Comparison of ENCODE assay signal across 16 cellular contexts in genomic region chr4:46839128-46839527, GRCh38.
DNase-seq lines count a peak whose midpoint lies in the region; ATAC-seq, FAIRE-seq and TF ChIP-seq lines count a peak whose summit lies in the region.
"Had no signal": no experiment of that assay in that cellular context is flagged by ENCODE, and none has a peak within 500 bp of the region (broad histone marks: within the 10 kb centered on the region; RNA-seq: fewer than 3 reads in every experiment).

No MANE protein-coding gene starts in this region.

- H2AFZ ChIP-seq in H1 (ENCODE audit: low read length): peak overlapping the region; percentile 89; the same call in 1 of the 2 replicates

- ATAC-seq in GM18520 (IDR thresholded peaks at IDR 0.05; ENCODE audit: unreplicated experiment): peak; percentile 61
- ATAC-seq: activated CD4-positive, alpha-beta T cell treated with anti-CD3 and anti-CD28 coated beads for 36 hours had no signal

- H3K56ac ChIP-seq in H1 (replicated peaks; ENCODE audit: insufficient read length, low read depth, low read length): no peak overlapping the region

- TF ChIP-seq CTCF in H1 (IDR thresholded peaks at IDR 0.05; ENCODE audit: control extremely low read depth in 1 of 3, insufficient read depth in 1 of 3, low read depth in 1 of 3, low read length in 3 of 3): no peak
- TF ChIP-seq CTCF in chondrocyte (IDR thresholded peaks at IDR 0.05): no peak

- H4K20me1 ChIP-seq in H1 (replicated peaks in 1 of 2; ENCODE audit: control insufficient read depth in 1 of 2, insufficient read depth in 2 of 2, low read length in 2 of 2): no peaks in the 10 kb centered on the region

- H3K9me3 ChIP-seq in HUES48 (ENCODE audit: control insufficient read depth, insufficient read depth, low read length) (no peaks in the 10 kb centered on the region), H1 (ENCODE audit: insufficient read depth in 2 of 2, low read depth in 1 of 2, low read length in 1 of 2) (no peaks in the 10 kb centered on the region)
- H3K9me3 ChIP-seq: SJCRH30, transverse colon had no signal

- no peak overlapping the region for H2BK15ac ChIP-seq in H1 (ENCODE audit: low read length)

- H2BK20ac ChIP-seq in H1 (ENCODE audit: low read length): no peak overlapping the region

- CTCF ChIA-PET in H1 (lab: Charles Lee; ENCODE audit: partially characterized antibody): interaction anchor here (0.8 to 1.0 kb wide), 2 partner anchors 10 to 193 kb away, joined by 3 to 6 read pairs; no protein-coding TSS in a partner anchor

- H3K27ac Mint-ChIP-seq in chondrocyte (ENCODE audit: unreplicated experiment): no peak overlapping the region
- H3K27ac Mint-ChIP-seq: activated CD4-positive, alpha-beta T cell treated with anti-CD3 and anti-CD28 coated beads for 36 hours; activated naive CD8-positive, alpha-beta T cell had no signal

- H3K27ac ChIP-seq in HUES48 (ENCODE audit: low read depth, low read length): peak overlapping the region; percentile 51
- H3K27ac ChIP-seq in H1 (ENCODE audit: low read depth, low read length): no peak overlapping the region
- H3K27ac ChIP-seq: SJCRH30, transverse colon had no signal

- H3K14ac ChIP-seq in H1 (ENCODE audit: insufficient read length): no peak overlapping the region

- H3K4me3 ChIP-seq in HUES48 (ENCODE audit: low read depth, low read length) (no peak overlapping the region), H1 (ENCODE audit: extremely low read depth in 1 of 4, insufficient read depth in 2 of 4, low read depth in 3 of 4, low read length in 4 of 4) (no peak overlapping the region)
- H3K4me3 ChIP-seq: SJCRH30, transverse colon had no signal

- no peak overlapping the region for H3K4me3 Mint-ChIP-seq in chondrocyte (ENCODE audit: unreplicated experiment)
- H3K4me3 Mint-ChIP-seq: activated CD4-positive, alpha-beta T cell treated with anti-CD3 and anti-CD28 coated beads for 36 hours; activated naive CD8-positive, alpha-beta T cell had no signal

- peaks cover 10% of the 10 kb centered on the region for H3K4me1 ChIP-seq in HUES48 (ENCODE audit: control insufficient read depth, insufficient read depth, low read length)
- no peaks in the 10 kb centered on the region for H3K4me1 ChIP-seq in H1 (replicated peaks in 1 of 4; ENCODE audit: control insufficient read depth in 3 of 4, insufficient read depth in 4 of 4, low read length in 3 of 4)
- H3K4me1 ChIP-seq: SJCRH30, transverse colon had no signal

- H3K23ac ChIP-seq in H1 (ENCODE audit: insufficient read length): no peak overlapping the region

- no peaks in the 10 kb centered on the region for H3K79me1 ChIP-seq in H1 (ENCODE audit: low read depth, low read length)

- H3K23me2 ChIP-seq in H1 (ENCODE audit: low read depth, low read length): no peaks in the 10 kb centered on the region

- no peaks in the 10 kb centered on the region for H3K79me2 ChIP-seq in H1 (ENCODE audit: control insufficient read depth in 1 of 2, insufficient read depth in 2 of 2, low read length in 2 of 2)

- H3K4me2 ChIP-seq in H1 (ENCODE audit: insufficient read depth in 1 of 2, low read depth in 2 of 2, low read length in 2 of 2): no peak overlapping the region

- H4K91ac ChIP-seq in H1 (replicated peaks; ENCODE audit: insufficient read length, low read length): no peak overlapping the region

- H3K9ac ChIP-seq in HUES48 (ENCODE audit: low read depth, low read length) (no peak overlapping the region), H1 (replicated peaks in 1 of 4; ENCODE audit: extremely low read depth in 1 of 4, low read depth in 3 of 4, low read length in 3 of 4) (no peak overlapping the region)

- H2BK12ac ChIP-seq in H1 (ENCODE audit: low read depth, low read length): no peak overlapping the region; the same call in 1 of the 2 replicates

- TF ChIP-seq POLR2A in H1 (IDR thresholded peaks at IDR 0.05; ENCODE audit: control extremely low read depth in 1 of 2, low read depth in 2 of 2, low read length in 2 of 2): no peak

- H4K5ac ChIP-seq in H1 (ENCODE audit: insufficient read length, low read depth, low read length): no peak overlapping the region

- no peak for TF ChIP-seq EP300 in H1 (IDR thresholded peaks at IDR 0.05; ENCODE audit: borderline replicate concordance in 1 of 2, low read depth in 2 of 2, low read length in 2 of 2)

- no peak overlapping the region for H3K4ac ChIP-seq in H1 (replicated peaks; ENCODE audit: insufficient read length, low read depth, low read length)

- H2AK5ac ChIP-seq in H1 (ENCODE audit: low read depth, low read length): no peak overlapping the region

- no peak overlapping the region for H3K18ac ChIP-seq in H1 (ENCODE audit: extremely low read depth, low read length)

- H3K36me3 Mint-ChIP-seq in chondrocyte (ENCODE audit: low read depth): no peaks in the 10 kb centered on the region
- H3K36me3 Mint-ChIP-seq: activated naive CD8-positive, alpha-beta T cell had no signal

- no peak for TF ChIP-seq RAD21 in H1 (IDR thresholded peaks at IDR 0.05 in 1 of 2, conservative IDR thresholded peaks at IDR 0.05 in 1 of 2; ENCODE audit: low read depth in 2 of 2, low read length in 2 of 2)

- no peak for FAIRE-seq in H1 (lab: Jason Lieb, UNC)
- FAIRE-seq: bronchial epithelial cell had no signal

- H2BK120ac ChIP-seq in H1 (replicated peaks; ENCODE audit: low read depth, low read length): no peak overlapping the region

- H3K27me3 Mint-ChIP-seq in chondrocyte (ENCODE audit: low read depth): peaks cover 11% of the 10 kb centered on the region
- H3K27me3 Mint-ChIP-seq: activated CD4-positive, alpha-beta T cell treated with anti-CD3 and anti-CD28 coated beads for 36 hours; activated naive CD8-positive, alpha-beta T cell had no signal

- H3K4me1 Mint-ChIP-seq in chondrocyte (ENCODE audit: low read depth): no peaks in the 10 kb centered on the region
- H3K4me1 Mint-ChIP-seq: activated CD4-positive, alpha-beta T cell treated with anti-CD3 and anti-CD28 coated beads for 36 hours had no signal

- H3K36me3 ChIP-seq in HUES48 (ENCODE audit: control insufficient read depth, insufficient read depth, low read length) (no peaks in the 10 kb centered on the region), H1 (ENCODE audit: control insufficient read depth in 2 of 4, insufficient read depth in 4 of 4, low read length in 3 of 4) (no peaks in the 10 kb centered on the region)
- H3K36me3 ChIP-seq: SJCRH30, transverse colon had no signal

- WGBS in H1 (ENCODE audit: extremely low coverage in 1 of 2, insufficient coverage in 1 of 2, insufficient read length in 1 of 2, insufficient replicate concordance in 2 of 2, low coverage in 1 of 2, low lambda C conversion rate in 2 of 2, missing lambda C conversion rate in 1 of 2), 2 experiments: 72% methylated on average over 1 of the region's 1 CpG; no CpG with 5 or more reads in 1 of the 2 experiments

- H3K9me3 Mint-ChIP-seq in chondrocyte (ENCODE audit: low read depth): no peaks in the 10 kb centered on the region

- DNase-seq in H1 (ENCODE audit: low read depth in 1 of 2, low spot score in 2 of 2): no peak
- DNase-seq in pons (ENCODE audit: low spot score): peak; percentile 91
- no peak for DNase-seq in chondrocyte (ENCODE audit: low spot score)
- no peak for DNase-seq in stimulated activated CD4-positive, alpha-beta T cell treated with anti-CD3 and anti-CD28 coated beads, Interleukin-12 subunit alpha, Interleukin-12 subunit beta, amount 100 ng/mL, for 4 hours
- no peak for DNase-seq in NCI-H345 (lab: John Stamatoyannopoulos, UW)
- DNase-seq: activated CD4-positive, alpha-beta T cell treated with anti-CD3 and anti-CD28 coated beads for 36 hours; activated T-cell treated with anti-CD3 and anti-CD28 coated beads for 4 hours; HCEC 1CT; NCI-H187 treated with DMSO at 0.1 percent for 48 hours; SJCRH30; T-helper 9 cell; transverse colon had no signal

- POLR2A ChIA-PET in H1 (lab: Charles Lee; ENCODE audit: partially characterized antibody): no interaction called here

- H2BK5ac ChIP-seq in H1 (ENCODE audit: low read depth, low read length): 0 out of 2 replicates have a peak overlapping the region, but pooled peaks have one; percentile 17

- H3K27me3 ChIP-seq in HUES48 (ENCODE audit: control insufficient read depth, insufficient read depth, low read length) (no peaks in the 10 kb centered on the region), H1 (replicated peaks in 1 of 4; ENCODE audit: control insufficient read depth in 3 of 4, extremely low read depth in 1 of 4, insufficient read depth in 3 of 4, low read length in 3 of 4) (no peaks in the 10 kb centered on the region)
- H3K27me3 ChIP-seq: SJCRH30, transverse colon had no signal

- H4K8ac ChIP-seq in H1 (ENCODE audit: extremely low read depth, insufficient read depth, low read length): no peak overlapping the region

TF ChIP-seq in H1, 55 proteins besides CTCF, POLR2A, EP300 and RAD21:
- no peak for TF ChIP-seq ATF2 (IDR thresholded peaks at IDR 0.05; ENCODE audit: low read length)
- TF ChIP-seq, protein P1, sequence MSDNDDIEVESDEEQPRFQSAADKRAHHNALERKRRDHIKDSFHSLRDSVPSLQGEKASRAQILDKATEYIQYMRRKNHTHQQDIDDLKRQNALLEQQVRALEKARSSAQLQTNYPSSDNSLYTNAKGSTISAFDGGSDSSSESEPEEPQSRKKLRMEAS (IDR thresholded peaks at IDR 0.05): no peak
- no peak for TF ChIP-seq RFX5 (IDR thresholded peaks at IDR 0.05; ENCODE audit: borderline replicate concordance, low read depth, low read length)
- no peak for TF ChIP-seq JUN (IDR thresholded peaks at IDR 0.05; ENCODE audit: low read depth, low read length)
- no peak for TF ChIP-seq TAF7 (optimal IDR thresholded peaks at IDR 0.05; ENCODE audit: borderline replicate concordance, low read depth, low read length)
